Comparison of ENCODE assay signal across 18 cellular contexts in genomic region chr2:234558642-234559041, GRCh38.
"Had no signal": no experiment of that assay in that cellular context is flagged by ENCODE, and none has a peak within 500 bp of the region (broad histone marks: within the 10 kb centered on the region; RNA-seq: fewer than 3 reads in every experiment).

No MANE protein-coding gene starts in this region.

- H3K4me3 ChIP-seq: esophagus muscularis mucosa, smooth muscle cell, upper lobe of left lung had no signal

- H3K36me3 Mint-ChIP-seq: activated CD4-positive, alpha-beta memory T cell treated with anti-CD3 and anti-CD28 coated beads for 36 hours had no signal

- H3K27me3 Mint-ChIP-seq: progenitor cell of endocrine pancreas had no signal

- H3K4me1 ChIP-seq: esophagus muscularis mucosa, upper lobe of left lung had no signal

- H3K4me1 Mint-ChIP-seq: activated CD4-positive, alpha-beta T cell treated with anti-CD3 and anti-CD28 coated beads for 36 hours had no signal

- H3K9me3 Mint-ChIP-seq: stimulated activated naive CD8-positive, alpha-beta T cell treated with anti-CD3 and anti-CD28 coated beads, Interleukin-15, Interleukin-2, amounts not matched to agents 100 ng/mL and 50 ng/mL, for 24 hours had no signal

- ATAC-seq: activated CD4-positive, alpha-beta T cell treated with anti-CD3 and anti-CD28 coated beads for 36 hours; activated naive CD4-positive, alpha-beta T cell treated with anti-CD3 and anti-CD28 coated beads, Interleukin-2, amount 50 U/mL, for 72 hours; right cardiac atrium; T-helper 17 cell had no signal

- H3K9me3 ChIP-seq: esophagus muscularis mucosa, upper lobe of left lung had no signal

- H3K27ac Mint-ChIP-seq: activated CD4-positive, alpha-beta memory T cell treated with anti-CD3 and anti-CD28 coated beads for 36 hours; activated CD4-positive, alpha-beta T cell treated with anti-CD3 and anti-CD28 coated beads for 36 hours; activated naive CD4-positive, alpha-beta T cell treated with anti-CD3 and anti-CD28 coated beads, Interleukin-2, amount 50 U/mL, for 72 hours; nephron; progenitor cell of endocrine pancreas; stimulated activated naive CD8-positive, alpha-beta T cell treated with anti-CD3 and anti-CD28 coated beads, Interleukin-15, Interleukin-2, amounts not matched to agents 100 ng/mL and 50 ng/mL, for 24 hours; T-helper 17 cell had no signal

- H3K27me3 ChIP-seq: esophagus muscularis mucosa, upper lobe of left lung had no signal

- DNase-seq: activated CD4-positive, alpha-beta memory T cell treated with anti-CD3 and anti-CD28 coated beads for 36 hours; activated CD4-positive, alpha-beta T cell treated with anti-CD3 and anti-CD28 coated beads for 36 hours; activated gamma-delta T cell; activated T-cell treated with anti-CD3 and anti-CD28 coated beads, Interleukin-2, amount 50 U/mL, for 48 hours; amniotic stem cell; head of caudate nucleus; mesendoderm; nucleus accumbens; right cardiac atrium; T-helper 17 cell; upper lobe of left lung; WERI-Rb-1 had no signal

- H3K27ac ChIP-seq: esophagus muscularis mucosa, upper lobe of left lung, WERI-Rb-1 had no signal

- H3K4me2 ChIP-seq: smooth muscle cell had no signal

- H3K36me3 ChIP-seq: esophagus muscularis mucosa, upper lobe of left lung, WERI-Rb-1 had no signal

- H3K4me3 Mint-ChIP-seq: activated CD4-positive, alpha-beta memory T cell treated with anti-CD3 and anti-CD28 coated beads for 36 hours; activated CD4-positive, alpha-beta T cell treated with anti-CD3 and anti-CD28 coated beads for 36 hours; nephron; stimulated activated naive CD8-positive, alpha-beta T cell treated with anti-CD3 and anti-CD28 coated beads, Interleukin-15, Interleukin-2, amounts not matched to agents 100 ng/mL and 50 ng/mL, for 24 hours; T-helper 17 cell had no signal
